Comparison of ENCODE assay signal across 13 cellular contexts in genomic region chr7:33669251-33669670, GRCh38.
DNase-seq lines count a peak whose midpoint lies in the region; ATAC-seq, FAIRE-seq and TF ChIP-seq lines count a peak whose summit lies in the region.
"Had no signal": no experiment of that assay in that cellular context is flagged by ENCODE, and none has a peak within 500 bp of the region (broad histone marks: within the 10 kb centered on the region; RNA-seq: fewer than 3 reads in every experiment).

No MANE protein-coding gene starts in this region.

- no peak overlapping the region for H2BK120ac ChIP-seq in trophoblast cell (ENCODE audit: insufficient read depth, low read length, poor library complexity)

- no peak overlapping the region for H3K4me3 Mint-ChIP-seq in endothelial cell (ENCODE audit: unreplicated experiment)
- no peak overlapping the region for H3K4me3 Mint-ChIP-seq in stimulated activated naive CD8-positive, alpha-beta T cell treated with anti-CD3 and anti-CD28 coated beads, Interleukin-15, amount 100 ng/mL, for 72 hours
- no peak overlapping the region for H3K4me3 Mint-ChIP-seq in activated CD4-positive, alpha-beta memory T cell treated with anti-CD3 and anti-CD28 coated beads for 36 hours
- H3K4me3 Mint-ChIP-seq: stimulated activated naive B cell treated with anti-CD40 and anti-IgM and Interleukin-4, amounts not matched to agents 10 μg/mL and 1 μg/mL and 100 μg/mL, for 72 hours had no signal

- POLR2A ChIA-PET in activated CD4-positive, alpha-beta memory T cell treated with anti-CD3 and anti-CD28 coated beads for 36 hours (lab: Charles Lee) = no interaction called here

- no peaks in the 10 kb centered on the region for H3K9me3 ChIP-seq in trophoblast cell (ENCODE audit: insufficient read depth, low read depth, low read length)
- H3K9me3 ChIP-seq: colonic mucosa had no signal

- no peaks in the 10 kb centered on the region for H3K9me3 Mint-ChIP-seq in endothelial cell (ENCODE audit: unreplicated experiment)
- no peaks in the 10 kb centered on the region for H3K9me3 Mint-ChIP-seq in stimulated activated naive CD8-positive, alpha-beta T cell treated with anti-CD3 and anti-CD28 coated beads, Interleukin-15, amount 100 ng/mL, for 72 hours
- no peaks in the 10 kb centered on the region for H3K9me3 Mint-ChIP-seq in activated CD4-positive, alpha-beta memory T cell treated with anti-CD3 and anti-CD28 coated beads for 36 hours

- no peak for TF ChIP-seq CTCF in endothelial cell (IDR thresholded peaks at IDR 0.05; ENCODE audit: unreplicated experiment)

- no peaks in the 10 kb centered on the region for H3K27me3 ChIP-seq in trophoblast cell (ENCODE audit: insufficient read depth, low read length)
- H3K27me3 ChIP-seq: colonic mucosa had no signal

- H3K18ac ChIP-seq in trophoblast cell (ENCODE audit: low read length) = no peak overlapping the region

- H3K23ac ChIP-seq in trophoblast cell (ENCODE audit: low read length) = no peak overlapping the region

- peak overlapping the region; percentile 16 for H3K4me2 ChIP-seq in trophoblast cell (ENCODE audit: low read length)

- H2BK5ac ChIP-seq in trophoblast cell (ENCODE audit: low read depth, low read length, poor library complexity) = no peak overlapping the region

- WGBS in trophoblast cell (ENCODE audit: extremely low coverage, insufficient coverage, insufficient read length) = no CpG with 5 or more reads among the region's 5 CpGs

- no peak overlapping the region for H3K14ac ChIP-seq in trophoblast cell (ENCODE audit: low read length)

- H2AFZ ChIP-seq in trophoblast cell (ENCODE audit: insufficient read depth, low read length, poor library complexity) = no peak overlapping the region

- no peak for ATAC-seq in GM21367 (IDR thresholded peaks at IDR 0.05; ENCODE audit: unreplicated experiment)
- ATAC-seq in stimulated activated naive CD8-positive, alpha-beta T cell treated with anti-CD3 and anti-CD28 coated beads, Interleukin-15, amount 100 ng/mL, for 72 hours = no peak
- ATAC-seq: K562; stimulated activated naive B cell treated with anti-CD40 and anti-IgM and Interleukin-4, amounts not matched to agents 10 μg/mL and 1 μg/mL and 100 μg/mL, for 72 hours had no signal

- H3K4ac ChIP-seq in trophoblast cell (ENCODE audit: low read depth, low read length) = no peak overlapping the region

- no peak for FAIRE-seq in HTR-8/SVneo (lab: Jason Lieb, UNC)
- FAIRE-seq: D721Med, K562 had no signal

- no peaks in the 10 kb centered on the region for H3K79me1 ChIP-seq in trophoblast cell (ENCODE audit: low read length)

- peaks cover 38% of the 10 kb centered on the region for H3K4me1 Mint-ChIP-seq in endothelial cell (ENCODE audit: unreplicated experiment)
- H3K4me1 Mint-ChIP-seq in stimulated activated naive CD8-positive, alpha-beta T cell treated with anti-CD3 and anti-CD28 coated beads, Interleukin-15, amount 100 ng/mL, for 72 hours = no peaks in the 10 kb centered on the region
- no peaks in the 10 kb centered on the region for H3K4me1 Mint-ChIP-seq in activated CD4-positive, alpha-beta memory T cell treated with anti-CD3 and anti-CD28 coated beads for 36 hours (ENCODE audit: low read depth)

- peaks cover 4% of the 10 kb centered on the region for H3K36me3 Mint-ChIP-seq in endothelial cell (ENCODE audit: low read depth, unreplicated experiment)
- H3K36me3 Mint-ChIP-seq in activated CD4-positive, alpha-beta memory T cell treated with anti-CD3 and anti-CD28 coated beads for 36 hours = peaks cover 2% of the 10 kb centered on the region
- H3K36me3 Mint-ChIP-seq: stimulated activated naive B cell treated with anti-CD40 and anti-IgM and Interleukin-4, amounts not matched to agents 10 μg/mL and 1 μg/mL and 100 μg/mL, for 72 hours had no signal

- no peak overlapping the region for H4K91ac ChIP-seq in trophoblast cell (ENCODE audit: low read depth, low read length)

- no peaks in the 10 kb centered on the region for H3K36me3 ChIP-seq in trophoblast cell (ENCODE audit: control insufficient read depth in 1 of 2, insufficient read depth in 2 of 2, low read length in 2 of 2)
- H3K36me3 ChIP-seq: colonic mucosa had no signal

- no peak overlapping the region for H3K9ac ChIP-seq in trophoblast cell (ENCODE audit: low read length)

- no peak overlapping the region for H2BK12ac ChIP-seq in trophoblast cell (ENCODE audit: low read length)

- CTCF ChIA-PET in activated CD4-positive, alpha-beta memory T cell treated with anti-CD3 and anti-CD28 coated beads for 36 hours (lab: Charles Lee) = no interaction called here

- H3K27me3 Mint-ChIP-seq in endothelial cell (ENCODE audit: unreplicated experiment) = peaks cover 3% of the 10 kb centered on the region
- H3K27me3 Mint-ChIP-seq in stimulated activated naive CD8-positive, alpha-beta T cell treated with anti-CD3 and anti-CD28 coated beads, Interleukin-15, amount 100 ng/mL, for 72 hours = no peaks in the 10 kb centered on the region
- H3K27me3 Mint-ChIP-seq in activated CD4-positive, alpha-beta memory T cell treated with anti-CD3 and anti-CD28 coated beads for 36 hours = no peaks in the 10 kb centered on the region
- H3K27me3 Mint-ChIP-seq: stimulated activated naive B cell treated with anti-CD40 and anti-IgM and Interleukin-4, amounts not matched to agents 10 μg/mL and 1 μg/mL and 100 μg/mL, for 72 hours had no signal

- H4K12ac ChIP-seq in trophoblast cell (ENCODE audit: low read depth, low read length) = no peak overlapping the region

- H3K4me3 ChIP-seq in trophoblast cell (ENCODE audit: low read depth, low read length) = no peak overlapping the region
- H3K4me3 ChIP-seq: colonic mucosa, K562 had no signal

- peak overlapping the region; percentile 96 for H3K27ac Mint-ChIP-seq in endothelial cell (ENCODE audit: unreplicated experiment)
- H3K27ac Mint-ChIP-seq in stimulated activated naive CD8-positive, alpha-beta T cell treated with anti-CD3 and anti-CD28 coated beads, Interleukin-15, amount 100 ng/mL, for 72 hours = no peak overlapping the region
- H3K27ac Mint-ChIP-seq in activated CD4-positive, alpha-beta memory T cell treated with anti-CD3 and anti-CD28 coated beads for 36 hours = no peak overlapping the region
- H3K27ac Mint-ChIP-seq: stimulated activated naive B cell treated with anti-CD40 and anti-IgM and Interleukin-4, amounts not matched to agents 10 μg/mL and 1 μg/mL and 100 μg/mL, for 72 hours had no signal

- H2AK5ac ChIP-seq in trophoblast cell (ENCODE audit: low read length) = no peak overlapping the region

- H3K27ac ChIP-seq in trophoblast cell (ENCODE audit: low read depth, low read length) = no peak overlapping the region
- H3K27ac ChIP-seq: colonic mucosa had no signal

- intact Hi-C loops in activated CD4-positive, alpha-beta memory T cell treated with anti-CD3 and anti-CD28 coated beads for 36 hours (cut with micrococcal nuclease) = no loop called here

- H3K79me2 ChIP-seq in trophoblast cell (ENCODE audit: control insufficient read depth, insufficient read depth, low read length, poor library complexity) = no peaks in the 10 kb centered on the region

- DNase-seq in HTR-8/SVneo (ENCODE audit: insufficient read length, low spot score) (peak; percentile 26), NCI-H526 treated with DMSO at 0.1 percent for 48 hours (lab: John Stamatoyannopoulos, UW) (peak; percentile 11), endothelial cell (ENCODE audit: low spot score) (no peak), trophoblast cell (peak in 1 of 2 donors; percentile 26), RKO (ENCODE audit: low spot score) (no peak)
- no peak for DNase-seq in stimulated activated naive CD8-positive, alpha-beta T cell treated with anti-CD3 and anti-CD28 coated beads, Interleukin-15, amount 100 ng/mL, for 72 hours
- DNase-seq in activated CD4-positive, alpha-beta memory T cell treated with anti-CD3 and anti-CD28 coated beads for 36 hours = no peak
- DNase-seq: colonic mucosa; midbrain; stimulated activated naive B cell treated with anti-CD40 and anti-IgM and Interleukin-4, amounts not matched to agents 10 μg/mL and 1 μg/mL and 100 μg/mL, for 72 hours had no signal

- no peak overlapping the region for H4K8ac ChIP-seq in trophoblast cell (ENCODE audit: low read depth, low read length)

- peaks cover 0 to 4% of the 10 kb centered on the region in 2 experiments for H3K4me1 ChIP-seq in trophoblast cell (ENCODE audit: control insufficient read depth in 1 of 2, insufficient read depth in 2 of 2, low read length in 2 of 2)
- H3K4me1 ChIP-seq: colonic mucosa had no signal

Comparison
In these comparisons a context has a peak if more than half of its experiments do, and no peak if none do; other contexts are left out.
1. DNase-seq: peak in HTR-8/SVneo (single experiment) and NCI-H526 treated with DMSO at 0.1 percent for 48 hours (single experiment); none in endothelial cell (single experiment), stimulated activated naive CD8-positive, alpha-beta T cell treated with anti-CD3 and anti-CD28 coated beads, Interleukin-15, amount 100 ng/mL, for 72 hours (0 of 2), RKO (single experiment) and activated CD4-positive, alpha-beta memory T cell treated with anti-CD3 and anti-CD28 coated beads for 36 hours (single experiment).